12 cellular contexts compared by ENCODE assay signal in the genomic region with DNA sequence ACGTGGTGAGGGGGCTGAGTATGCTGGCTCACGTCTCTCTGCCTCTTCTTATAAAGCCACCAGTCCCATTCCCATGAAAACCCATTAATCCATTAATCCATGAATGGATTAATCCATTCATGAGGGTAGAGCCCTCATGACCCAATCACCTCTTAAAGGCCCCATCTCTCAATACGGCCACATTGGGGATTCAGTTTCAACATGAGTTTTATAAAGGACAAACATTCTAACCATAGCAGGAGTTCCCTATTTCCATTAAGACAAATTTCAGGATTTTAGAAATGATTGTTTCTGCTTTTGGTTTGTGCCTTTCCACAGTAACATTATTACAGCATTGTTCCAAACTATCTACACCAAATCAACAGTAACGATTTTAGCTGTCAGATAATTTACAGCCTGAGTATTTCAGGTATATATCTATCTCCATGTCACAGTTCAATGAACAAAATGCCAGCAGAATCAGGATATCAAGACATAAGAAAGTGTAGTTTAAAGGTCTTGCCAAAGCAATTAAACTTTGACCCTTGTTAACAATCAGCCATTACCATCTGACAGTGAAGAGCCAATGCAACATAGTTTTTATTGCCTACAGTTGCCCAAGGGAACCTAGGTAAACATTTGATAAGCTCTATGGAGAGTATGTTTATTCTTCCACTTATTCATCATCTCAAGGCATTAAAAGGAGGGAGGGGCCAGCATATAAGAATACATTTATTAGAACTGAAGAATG. TPM values are rescaled to one million over a fixed set of nuclear protein-coding genes. Genes with fewer than 3 reads are reported as not detected.
DNase-seq lines count a peak whose midpoint lies in the region; ATAC-seq and TF ChIP-seq lines count a peak whose summit lies in the region.
"Had no signal": no experiment of that assay in that cellular context is flagged by ENCODE, and none has a peak within 500 bp of the region (broad histone marks: within the 10 kb centered on the region; RNA-seq: fewer than 3 reads in every experiment).

No MANE protein-coding gene starts in this region.

- TF ChIP-seq EP300 in esophagus muscularis mucosa (IDR thresholded peaks at IDR 0.05), result no peak

- peaks cover 19% of the 10 kb centered on the region for H3K36me3 Mint-ChIP-seq in stimulated activated naive CD8-positive, alpha-beta T cell treated with anti-CD3 and anti-CD28 coated beads, Interleukin-15, Interleukin-2, amounts not matched to agents 100 ng/mL and 50 ng/mL, for 24 hours (ENCODE audit: low read depth)

- TF ChIP-seq CTCF in SU-DHL-6 (IDR thresholded peaks at IDR 0.05; ENCODE audit: insufficient read depth, low read length, poor library complexity, severe bottlenecking) (no peak), liver (IDR thresholded peaks at IDR 0.05; ENCODE audit: low read depth, low read length, missing input control) (no peak), esophagus muscularis mucosa (IDR thresholded peaks at IDR 0.05) (no peak)

- TF ChIP-seq RAD21 in liver (IDR thresholded peaks at IDR 0.05), result no peak

- no peak for DNase-seq in stimulated activated naive CD8-positive, alpha-beta T cell treated with anti-CD3 and anti-CD28 coated beads, Interleukin-15, amount 100 ng/mL, for 72 hours
- DNase-seq in esophagus muscularis mucosa (ENCODE audit: extremely low spot score), result no peak
- DNase-seq: CD8-positive, alpha-beta T cell; NCI-H187; nucleus accumbens had no signal

- H3K4me3 Mint-ChIP-seq in stimulated activated naive CD8-positive, alpha-beta T cell treated with anti-CD3 and anti-CD28 coated beads, Interleukin-15, Interleukin-2, amounts not matched to agents 100 ng/mL and 50 ng/mL, for 24 hours, result peak overlapping the region; percentile 44
- no peak overlapping the region for H3K4me3 Mint-ChIP-seq in stimulated activated naive CD8-positive, alpha-beta T cell treated with anti-CD3 and anti-CD28 coated beads, Interleukin-15, amount 100 ng/mL, for 72 hours
- H3K4me3 Mint-ChIP-seq: activated naive CD8-positive, alpha-beta T cell; CD8-positive, alpha-beta T cell had no signal

- H3K4me2 ChIP-seq in SU-DHL-6 (ENCODE audit: low read depth, low read length, poor library complexity, severe bottlenecking), result peak overlapping the region; percentile 5

- no peaks in the 10 kb centered on the region for H3K9me2 ChIP-seq in SU-DHL-6 (replicated peaks; ENCODE audit: insufficient read depth, low read length)

- no peaks in the 10 kb centered on the region for H3K27me3 Mint-ChIP-seq in stimulated activated naive CD8-positive, alpha-beta T cell treated with anti-CD3 and anti-CD28 coated beads, Interleukin-15, Interleukin-2, amounts not matched to agents 100 ng/mL and 50 ng/mL, for 24 hours
- no peaks in the 10 kb centered on the region for H3K27me3 Mint-ChIP-seq in stimulated activated naive CD8-positive, alpha-beta T cell treated with anti-CD3 and anti-CD28 coated beads, Interleukin-15, amount 100 ng/mL, for 72 hours
- H3K27me3 Mint-ChIP-seq: activated naive CD8-positive, alpha-beta T cell had no signal

- H3K27ac ChIP-seq in SU-DHL-6 (ENCODE audit: low read depth, low read length) (no peak overlapping the region), liver (ENCODE audit: low read depth in 1 of 2, low read length in 2 of 2) (peak overlapping the region in 1 of 2 donors; percentile 25), esophagus muscularis mucosa (replicated peaks in 1 of 4) (no peak overlapping the region)

- no peaks in the 10 kb centered on the region; the same call in 1 of the 2 replicates for H3K79me2 ChIP-seq in SU-DHL-6 (ENCODE audit: insufficient read depth, low read length)

- 0 out of 2 replicates have a peak, but pooled peaks cover 4% of the 10 kb centered on the region for H3F3A ChIP-seq in SU-DHL-6 (ENCODE audit: insufficient read depth)

- peaks cover 76% of the 10 kb centered on the region for H3K4me1 Mint-ChIP-seq in stimulated activated naive CD8-positive, alpha-beta T cell treated with anti-CD3 and anti-CD28 coated beads, Interleukin-15, Interleukin-2, amounts not matched to agents 100 ng/mL and 50 ng/mL, for 24 hours (ENCODE audit: low read depth)
- H3K4me1 Mint-ChIP-seq in stimulated activated naive CD8-positive, alpha-beta T cell treated with anti-CD3 and anti-CD28 coated beads, Interleukin-15, amount 100 ng/mL, for 72 hours, result peaks cover 56% of the 10 kb centered on the region

- intact Hi-C loops in esophagus muscularis mucosa (cut with DNase I), result no loop called here

- H3K27ac Mint-ChIP-seq in stimulated activated naive CD8-positive, alpha-beta T cell treated with anti-CD3 and anti-CD28 coated beads, Interleukin-15, Interleukin-2, amounts not matched to agents 100 ng/mL and 50 ng/mL, for 24 hours, result peak overlapping the region; percentile 60
- H3K27ac Mint-ChIP-seq in stimulated activated naive CD8-positive, alpha-beta T cell treated with anti-CD3 and anti-CD28 coated beads, Interleukin-15, amount 100 ng/mL, for 72 hours, result no peak overlapping the region
- H3K27ac Mint-ChIP-seq: activated naive CD8-positive, alpha-beta T cell; CD8-positive, alpha-beta T cell had no signal

- no peaks in the 10 kb centered on the region for H3K9me3 Mint-ChIP-seq in stimulated activated naive CD8-positive, alpha-beta T cell treated with anti-CD3 and anti-CD28 coated beads, Interleukin-15, Interleukin-2, amounts not matched to agents 100 ng/mL and 50 ng/mL, for 24 hours
- H3K9me3 Mint-ChIP-seq in stimulated activated naive CD8-positive, alpha-beta T cell treated with anti-CD3 and anti-CD28 coated beads, Interleukin-15, amount 100 ng/mL, for 72 hours, result no peaks in the 10 kb centered on the region
- H3K9me3 Mint-ChIP-seq: CD8-positive, alpha-beta T cell had no signal

- H3K4me3 ChIP-seq in SU-DHL-6 (ENCODE audit: insufficient read depth, low read length, poor library complexity, severe bottlenecking) (no peak overlapping the region), liver (ENCODE audit: low read depth in 1 of 3, low read length in 3 of 3) (no peak overlapping the region), esophagus muscularis mucosa (no peak overlapping the region)

- H3K9ac ChIP-seq in SU-DHL-6 (ENCODE audit: low read length), result no peak overlapping the region
- no peak overlapping the region for H3K9ac ChIP-seq in liver (ENCODE audit: low read depth in 1 of 2, low read length in 2 of 2)

- no peak for TF ChIP-seq POLR2A in esophagus muscularis mucosa (IDR thresholded peaks at IDR 0.05; ENCODE audit: low read depth)

- no peaks in the 10 kb centered on the region for H3K36me3 ChIP-seq in SU-DHL-6 (ENCODE audit: low read length)
- H3K36me3 ChIP-seq in liver (ENCODE audit: control insufficient read depth in 4 of 4, insufficient read depth in 3 of 4, low read depth in 1 of 4, low read length in 3 of 4), result no peaks in the 10 kb centered on the region
- no peaks in the 10 kb centered on the region for H3K36me3 ChIP-seq in esophagus muscularis mucosa

- peaks cover 9% of the 10 kb centered on the region; the same call in 1 of the 2 replicates for H4K20me1 ChIP-seq in SU-DHL-6 (ENCODE audit: low read depth, low read length)

- 66% methylated on average over 4 of the region's 4 CpGs for WGBS in liver
- WGBS in esophagus muscularis mucosa, result 77% methylated on average over 4 of the region's 4 CpGs

- H3K27me3 ChIP-seq in SU-DHL-6 (ENCODE audit: low read length) (no peaks in the 10 kb centered on the region), liver (ENCODE audit: control insufficient read depth in 4 of 4, insufficient read depth in 4 of 4, low read length in 3 of 4) (no peaks in the 10 kb centered on the region), esophagus muscularis mucosa (no peaks in the 10 kb centered on the region)

- no peaks in the 10 kb centered on the region for H3K9me3 ChIP-seq in SU-DHL-6 (ENCODE audit: insufficient read depth, low read length)
- no peaks in the 10 kb centered on the region for H3K9me3 ChIP-seq in liver (ENCODE audit: control insufficient read depth in 4 of 4, low read length in 3 of 4)
- no peaks in the 10 kb centered on the region for H3K9me3 ChIP-seq in esophagus muscularis mucosa

- no peak for ATAC-seq in stimulated activated naive CD8-positive, alpha-beta T cell treated with anti-CD3 and anti-CD28 coated beads, Interleukin-15, amount 100 ng/mL, for 72 hours
- ATAC-seq in HG02973 (IDR thresholded peaks at IDR 0.05; ENCODE audit: unreplicated experiment), result no peak
- no peak for ATAC-seq in GM18519 (IDR thresholded peaks at IDR 0.05; ENCODE audit: low FRiP score, unreplicated experiment)
- no peak for ATAC-seq in HG03378 (IDR thresholded peaks at IDR 0.05; ENCODE audit: unreplicated experiment)
- ATAC-seq: CD8-positive, alpha-beta T cell had no signal

- H2AFZ ChIP-seq in SU-DHL-6 (ENCODE audit: low read depth, low read length, severe bottlenecking), result no peak overlapping the region

- H3K4me1 ChIP-seq in liver (ENCODE audit: control insufficient read depth in 4 of 4, insufficient read depth in 4 of 4, low read length in 3 of 4) (peaks cover 7 to 48% (median 29%) of the 10 kb centered on the region in 4 donors), esophagus muscularis mucosa (peaks cover 27 to 63% (median 55%) of the 10 kb centered on the region in 4 donors)

TF ChIP-seq in liver, 16 proteins besides CTCF, POLR2A, EP300 and RAD21 (continues in another document):
- TF ChIP-seq SP1 (IDR thresholded peaks at IDR 0.05) (peak; percentile 16), GABPA (IDR thresholded peaks at IDR 0.05 in 1 of 2, conservative IDR thresholded peaks at IDR 0.05 in 1 of 2) (no peak), HNF4A (conservative IDR thresholded peaks at IDR 0.05) (peak; percentile 79 to 80), RXRA (IDR thresholded peaks at IDR 0.05) (peak in 1 of 2 donors; percentile 53), FOXA2 (IDR thresholded peaks at IDR 0.05) (peak; percentile 49), FOXA1 (IDR thresholded peaks at IDR 0.05) (no peak), YY1 (IDR thresholded peaks at IDR 0.05) (peak; percentile 63), NR2F2 (IDR thresholded peaks at IDR 0.05) (peak; percentile 25), TAF1 (conservative IDR thresholded peaks at IDR 0.05) (no peak), JUND (IDR thresholded peaks at IDR 0.05) (peak; percentile 23 to 52)
- TF ChIP-seq, protein P1, sequence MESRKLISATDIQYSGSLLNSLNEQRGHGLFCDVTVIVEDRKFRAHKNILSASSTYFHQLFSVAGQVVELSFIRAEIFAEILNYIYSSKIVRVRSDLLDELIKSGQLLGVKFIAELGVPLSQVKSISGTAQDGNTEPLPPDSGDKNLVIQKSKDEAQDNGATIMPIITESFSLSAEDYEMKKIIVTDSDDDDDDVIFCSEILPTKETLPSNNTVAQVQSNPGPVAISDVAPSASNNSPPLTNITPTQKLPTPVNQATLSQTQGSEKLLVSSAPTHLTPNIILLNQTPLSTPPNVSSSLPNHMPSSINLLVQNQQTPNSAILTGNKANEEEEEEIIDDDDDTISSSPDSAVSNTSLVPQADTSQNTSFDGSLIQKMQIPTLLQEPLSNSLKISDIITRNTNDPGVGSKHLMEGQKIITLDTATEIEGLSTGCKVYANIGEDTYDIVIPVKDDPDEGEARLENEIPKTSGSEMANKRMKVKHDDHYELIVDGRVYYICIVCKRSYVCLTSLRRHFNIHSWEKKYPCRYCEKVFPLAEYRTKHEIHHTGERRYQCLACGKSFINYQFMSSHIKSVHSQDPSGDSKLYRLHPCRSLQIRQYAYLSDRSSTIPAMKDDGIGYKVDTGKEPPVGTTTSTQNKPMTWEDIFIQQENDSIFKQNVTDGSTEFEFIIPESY (IDR thresholded peaks at IDR 0.05), result peak; percentile 35

RNA-seq across cellular contexts. Expression of a gene that starts 3.8 kb away (rescaled TPM):
- total RNA-seq in liver (10 to 100 TPM; 77.2 to 82.8 TPM), esophagus muscularis mucosa (100 to 1,000 TPM in 3 of 4 donors, 10 to 100 TPM in 1; 92.2 to 165 (median 131) TPM)
- 10 to 100 TPM; 49.3 to 80.2 TPM for polyA plus RNA-seq in liver
